ENCODE assay signal across 1 cellular context in genomic region chr16:30722443-30722842, GRCh38.
TF ChIP-seq lines count a peak whose summit lies in the region.

No MANE protein-coding gene starts in this region.

TF ChIP-seq in GM12878, 131 proteins besides CTCF, POLR2A, EP300 and RAD21:
- TF ChIP-seq SUPT20H (IDR thresholded peaks at IDR 0.05; ENCODE audit: borderline replicate concordance, control insufficient read depth, low read depth, low read length) (no peak), NFXL1 (IDR thresholded peaks at IDR 0.05; ENCODE audit: borderline replicate concordance) (no peak)
